8 cellular contexts compared by ENCODE assay signal in genomic region chr12:34022079-34022830, GRCh38. TPM values are rescaled to one million over a fixed set of nuclear protein-coding genes. Genes with fewer than 3 reads are reported as not detected.
A peak's percentile ranks its signal among the peaks of the same experiment; 100 is the strongest.
DNase-seq lines count a peak whose midpoint lies in the region; ATAC-seq and TF ChIP-seq lines count a peak whose summit lies in the region.

TSS of gene ALG10 (plus strand) at chr12:34022496. CDS start at chr12:34022600, 104 bp downstream.

- H3K27ac Mint-ChIP-seq in WTC11: peak within 1 kb of the TSS; percentile 92
- H3K27ac Mint-ChIP-seq in immature natural killer cell: peak within 1 kb of the TSS; percentile 88 to 98 (median 94)

- ATAC-seq in GM18909 (IDR thresholded peaks at IDR 0.05; ENCODE audit: poor library complexity, unreplicated experiment): peak; percentile 100
- peak; percentile 100 for ATAC-seq in HG03175 (IDR thresholded peaks at IDR 0.05; ENCODE audit: unreplicated experiment)
- ATAC-seq in WTC11: peak; percentile 100

- H3K27me3 Mint-ChIP-seq in WTC11 (ENCODE audit: low read depth): no peaks in the 10 kb centered on the region; the same call in 1 of the 2 replicates
- peaks cover 8 to 12% (median 8%) of the 10 kb centered on the region in 3 donors for H3K27me3 Mint-ChIP-seq in immature natural killer cell (ENCODE audit: low read depth in 3 of 3)

- POLR2A ChIA-PET in WTC11 (lab: Charles Lee): interaction anchor here (0.6 to 0.7 kb wide), 3 partner anchors 102 to 704 kb away, joined by 3 to 10 read pairs (median 6); no protein-coding TSS in a partner anchor

- DNase-seq in AG09309 (ENCODE audit: low read depth) (peak; percentile 92), NCI-H226 (peak; percentile 96), WTC11 (ENCODE audit: low spot score) (peak; percentile 95), caudate nucleus (lab: John Stamatoyannopoulos, UW) (peak; percentile 67 to 97 (median 93)), immature natural killer cell (peak; percentile 95 to 97 (median 96)), smooth muscle cell of the brain vasculature (ENCODE audit: low read depth, low spot score) (peak; percentile 93)

- peak within 1 kb of the TSS; percentile 92 for H3K4me3 Mint-ChIP-seq in WTC11
- peak within 1 kb of the TSS; percentile 86 to 96 (median 91) for H3K4me3 Mint-ChIP-seq in immature natural killer cell

- TF ChIP-seq CTCF in AG09309 (IDR thresholded peaks at IDR 0.05; ENCODE audit: control insufficient read depth, insufficient read depth, low read depth, low read length, missing control alignments) (peak; percentile 61), WTC11 (IDR thresholded peaks at IDR 0.05) (peak; percentile 56)

- peak within 1 kb of the TSS; percentile 91 for H3K27ac ChIP-seq in caudate nucleus (ENCODE audit: low read depth, low read length)

- no peaks in the 10 kb centered on the region for H3K36me3 Mint-ChIP-seq in WTC11
- H3K36me3 Mint-ChIP-seq in immature natural killer cell: peaks cover 0 to 4% (median 0%) of the 10 kb centered on the region in 3 donors

- H3K4me3 ChIP-seq in AG09309 (ENCODE audit: control insufficient read depth, low read depth, low read length): peak within 1 kb of the TSS; percentile 69

- H3K9me3 Mint-ChIP-seq in WTC11 (no peaks in the 10 kb centered on the region), immature natural killer cell (no peaks in the 10 kb centered on the region)

- CTCF ChIA-PET in WTC11 (lab: Charles Lee): interaction anchor here (0.6 to 1.2 kb wide), 12 partner anchors 71 to 1268 kb away, joined by 3 to 7 read pairs (median 4); partner anchors contain the start of gene YARS2

- H3K4me1 Mint-ChIP-seq in WTC11 (peaks cover 13% of the 10 kb centered on the region), immature natural killer cell (peaks cover 18 to 29% of the 10 kb centered on the region in 2 donors)

TF ChIP-seq in WTC11, 78 proteins besides CTCF, POLR2A, EP300 and RAD21:
- no peak for TF ChIP-seq RELA (CRISPR knock-in tag; IDR thresholded peaks at IDR 0.05; ENCODE audit: borderline replicate concordance)
- TF ChIP-seq GABPB1 (CRISPR knock-in tag; IDR thresholded peaks at IDR 0.05): peak; percentile 84
- peak; percentile 78 for TF ChIP-seq SP1 (CRISPR knock-in tag; conservative IDR thresholded peaks at IDR 0.05)
- no peak for TF ChIP-seq ZMAT4 (CRISPR knock-in tag; IDR thresholded peaks at IDR 0.05)
- no peak for TF ChIP-seq SMAD3 (CRISPR knock-in tag; IDR thresholded peaks at IDR 0.05; ENCODE audit: borderline replicate concordance)
- 0 out of 2 replicates have a peak, but pooled peaks have one; percentile 36 for TF ChIP-seq FOXP1 (CRISPR knock-in tag; IDR thresholded peaks at IDR 0.05; ENCODE audit: borderline replicate concordance)
- TF ChIP-seq ERG (CRISPR knock-in tag; IDR thresholded peaks at IDR 0.05): no peak
- no peak for TF ChIP-seq ZNF532 (CRISPR knock-in tag; IDR thresholded peaks at IDR 0.05; ENCODE audit: borderline replicate concordance)
- 0 out of 2 replicates have a peak, but pooled peaks have one; percentile 42 for TF ChIP-seq E2F5 (CRISPR knock-in tag; IDR thresholded peaks at IDR 0.05)
- TF ChIP-seq ZBTB43 (CRISPR knock-in tag; IDR thresholded peaks at IDR 0.05): no peak
- 0 out of 2 replicates have a peak, but pooled peaks have one; percentile 33 for TF ChIP-seq MYBL2 (CRISPR knock-in tag; IDR thresholded peaks at IDR 0.05)
- 0 out of 2 replicates have a peak, but pooled peaks have one; percentile 32 for TF ChIP-seq HMGXB4 (CRISPR knock-in tag; IDR thresholded peaks at IDR 0.05)
- peak; percentile 98 for TF ChIP-seq FOXK1 (CRISPR knock-in tag; IDR thresholded peaks at IDR 0.05)
TF ChIP-seq in WTC11: peak in this region for 7.

RNA-seq across cellular contexts. Expression of gene ALG10, which starts in this region (rescaled TPM):
- total RNA-seq in WTC11 (2021): 12.9 to 16.3 TPM (median 16.0 TPM) in 3 replicates
- 1 to 10 TPM in 2 of 3 donors, under 1 TPM in 1; 0.41 to 3.2 (median 2.9) TPM for polyA plus RNA-seq in immature natural killer cell

Comparison
In these comparisons a context has a peak if more than half of its experiments do, and no peak if none do; other contexts are left out.
1. Peak in every context shown above with its lines: DNase-seq, ATAC-seq, H3K4me3 ChIP-seq and H3K27ac ChIP-seq.